In genomic region chr15:40323953-40324937, GRCh38 we compare ENCODE assay signal across 7 cellular contexts. TPM values are rescaled to one million over a fixed set of nuclear protein-coding genes. Genes with fewer than 3 reads are reported as not detected.
DNase-seq lines count a peak whose midpoint lies in the region; ATAC-seq and TF ChIP-seq lines count a peak whose summit lies in the region.
"Had no signal": no experiment of that assay in that cellular context is flagged by ENCODE, and none has a peak within 500 bp of the region (broad histone marks: within the 10 kb centered on the region; RNA-seq: fewer than 3 reads in every experiment).

No MANE protein-coding gene starts in this region.

- H3K36me3 ChIP-seq in BLaER1 (no peaks in the 10 kb centered on the region), HEK293 (ENCODE audit: control insufficient read depth in 2 of 2, insufficient read depth in 1 of 2, low read length in 2 of 2) (peaks cover 0 to 10% of the 10 kb centered on the region in 2 experiments; a peak in 1 of 3 replicates), right lobe of liver (no peaks in the 10 kb centered on the region)

- CTCF ChIA-PET in HEK293 (lab: Yijun Ruan, JAX) = interaction anchor here (0.5 to 5.5 kb wide), 4 partner anchors 11 to 120 kb away, joined by 3 to 82 read pairs (median 10); no protein-coding TSS in a partner anchor

- H3K9me3 ChIP-seq in BLaER1 (no peaks in the 10 kb centered on the region), HEK293 (ENCODE audit: control insufficient read depth, insufficient read depth, low read depth, low read length) (no peaks in the 10 kb centered on the region), right lobe of liver (no peaks in the 10 kb centered on the region)

- peak overlapping the region; percentile 79 for H3K9ac ChIP-seq in BLaER1

- H4K20me1 ChIP-seq in BLaER1 = peaks cover 17% of the 10 kb centered on the region

- TF ChIP-seq POLR2A in right lobe of liver (IDR thresholded peaks at IDR 0.05) = no peak

- peak overlapping the region; percentile 71 for H3K27ac ChIP-seq in BLaER1
- H3K27ac ChIP-seq in HEK293 (ENCODE audit: extremely low read depth, low read depth, low read length) = peak overlapping the region; percentile 81; the same call in 1 of the 2 replicates
- peak overlapping the region; percentile 21 to 75 (median 65) for H3K27ac ChIP-seq in right lobe of liver

- H3K9me3 Mint-ChIP-seq in activated T-cell treated with anti-CD3 and anti-CD28 coated beads, Interleukin-2, amount 50 U/mL, for 4 hours = no peaks in the 10 kb centered on the region

- H3K4me3 ChIP-seq in BLaER1 = peak overlapping the region; percentile 88
- peak overlapping the region; percentile 70 for H3K4me3 ChIP-seq in HEK293 (ENCODE audit: low read depth, low read length)
- H3K4me3 ChIP-seq in right lobe of liver = peak overlapping the region; percentile 61 to 69 (median 67)

- ATAC-seq in activated T-cell treated with anti-CD3 and anti-CD28 coated beads, Interleukin-2, amount 50 U/mL, for 4 hours = peak; percentile 3 to 8
- ATAC-seq in right lobe of liver = no peak
- no peak for ATAC-seq in activated CD4-positive, CD25-positive, alpha-beta regulatory T cell treated with anti-CD3 and anti-CD28 coated beads, Interleukin-2, amount 50 U/mL, for 24 hours

- intact Hi-C loops in right lobe of liver (cut with DNase I) = no loop called here

- TF ChIP-seq CTCF in HEK293 (tag by site-specific recombination; IDR thresholded peaks at IDR 0.05) (no peak), right lobe of liver (IDR thresholded peaks at IDR 0.05) (no peak)

- no peak for DNase-seq in activated T-cell treated with anti-CD3 and anti-CD28 coated beads, Interleukin-2, amount 50 U/mL, for 4 hours
- DNase-seq in right lobe of liver = peak in 2 of 3 donors; percentile 60 to 66
- DNase-seq in NCI-H128 (lab: John Stamatoyannopoulos, UW; ENCODE audit: unreplicated experiment) = no peak

- POLR2A ChIA-PET in HEK293 (lab: Yijun Ruan, JAX) = interaction anchor here (0.6 kb wide), 1 partner anchor 11 kb away, joined by 3 read pairs; no protein-coding TSS in a partner anchor

- H3K27me3 ChIP-seq in BLaER1 (peaks cover 24% of the 10 kb centered on the region), right lobe of liver (no peaks in the 10 kb centered on the region)

- WGBS in right lobe of liver (ENCODE audit: insufficient coverage, low coverage, low lambda C conversion rate, missing lambda C conversion rate) = 14% methylated on average over 7 of the region's 101 CpGs

- no peaks in the 10 kb centered on the region for H3K27me3 Mint-ChIP-seq in activated T-cell treated with anti-CD3 and anti-CD28 coated beads, Interleukin-2, amount 50 U/mL, for 4 hours (ENCODE audit: low read depth)

- H3K4me1 ChIP-seq in BLaER1 (peaks cover 54% of the 10 kb centered on the region), HEK293 (ENCODE audit: control insufficient read depth, insufficient read depth, low read length) (peaks cover 13% of the 10 kb centered on the region; the same call in 1 of the 2 replicates), right lobe of liver (peaks cover 0 to 8% (median 0%) of the 10 kb centered on the region in 4 donors)

- H3K4me2 ChIP-seq in BLaER1 = peak overlapping the region; percentile 98

- H3K4me1 Mint-ChIP-seq in activated T-cell treated with anti-CD3 and anti-CD28 coated beads, Interleukin-2, amount 50 U/mL, for 4 hours (ENCODE audit: low read depth) = peaks cover 26% of the 10 kb centered on the region

- H3K36me3 Mint-ChIP-seq in activated T-cell treated with anti-CD3 and anti-CD28 coated beads, Interleukin-2, amount 50 U/mL, for 4 hours (ENCODE audit: insufficient read depth) = no peaks in the 10 kb centered on the region

- peak overlapping the region; percentile 78 for H3K4me3 Mint-ChIP-seq in activated T-cell treated with anti-CD3 and anti-CD28 coated beads, Interleukin-2, amount 50 U/mL, for 4 hours

TF ChIP-seq in HEK293, 187 proteins besides CTCF, POLR2A, EP300 and RAD21 (continues in another document):
- TF ChIP-seq SP2 (tag by site-specific recombination; IDR thresholded peaks at IDR 0.05) = 0 out of 2 replicates have a peak, but pooled peaks have one; percentile 11
- no peak for TF ChIP-seq PRDM4 (tag by site-specific recombination; IDR thresholded peaks at IDR 0.05)
- no peak for TF ChIP-seq ZNF488 (tag by site-specific recombination; IDR thresholded peaks at IDR 0.05)
- TF ChIP-seq ZBTB20 (tag by site-specific recombination; IDR thresholded peaks at IDR 0.05) = peak; percentile 33; the same call in 1 of the 2 replicates
- 0 out of 2 replicates have a peak, but pooled peaks have one; percentile 1 for TF ChIP-seq ZNF335 (tag by site-specific recombination; conservative IDR thresholded peaks at IDR 0.05)
- TF ChIP-seq GLIS1 (tag by site-specific recombination; IDR thresholded peaks at IDR 0.05) = peak; percentile 50; the same call in 1 of the 2 replicates
- peak; percentile 59 for TF ChIP-seq YY2 (tag by site-specific recombination; IDR thresholded peaks at IDR 0.05)
- TF ChIP-seq, protein P1, sequence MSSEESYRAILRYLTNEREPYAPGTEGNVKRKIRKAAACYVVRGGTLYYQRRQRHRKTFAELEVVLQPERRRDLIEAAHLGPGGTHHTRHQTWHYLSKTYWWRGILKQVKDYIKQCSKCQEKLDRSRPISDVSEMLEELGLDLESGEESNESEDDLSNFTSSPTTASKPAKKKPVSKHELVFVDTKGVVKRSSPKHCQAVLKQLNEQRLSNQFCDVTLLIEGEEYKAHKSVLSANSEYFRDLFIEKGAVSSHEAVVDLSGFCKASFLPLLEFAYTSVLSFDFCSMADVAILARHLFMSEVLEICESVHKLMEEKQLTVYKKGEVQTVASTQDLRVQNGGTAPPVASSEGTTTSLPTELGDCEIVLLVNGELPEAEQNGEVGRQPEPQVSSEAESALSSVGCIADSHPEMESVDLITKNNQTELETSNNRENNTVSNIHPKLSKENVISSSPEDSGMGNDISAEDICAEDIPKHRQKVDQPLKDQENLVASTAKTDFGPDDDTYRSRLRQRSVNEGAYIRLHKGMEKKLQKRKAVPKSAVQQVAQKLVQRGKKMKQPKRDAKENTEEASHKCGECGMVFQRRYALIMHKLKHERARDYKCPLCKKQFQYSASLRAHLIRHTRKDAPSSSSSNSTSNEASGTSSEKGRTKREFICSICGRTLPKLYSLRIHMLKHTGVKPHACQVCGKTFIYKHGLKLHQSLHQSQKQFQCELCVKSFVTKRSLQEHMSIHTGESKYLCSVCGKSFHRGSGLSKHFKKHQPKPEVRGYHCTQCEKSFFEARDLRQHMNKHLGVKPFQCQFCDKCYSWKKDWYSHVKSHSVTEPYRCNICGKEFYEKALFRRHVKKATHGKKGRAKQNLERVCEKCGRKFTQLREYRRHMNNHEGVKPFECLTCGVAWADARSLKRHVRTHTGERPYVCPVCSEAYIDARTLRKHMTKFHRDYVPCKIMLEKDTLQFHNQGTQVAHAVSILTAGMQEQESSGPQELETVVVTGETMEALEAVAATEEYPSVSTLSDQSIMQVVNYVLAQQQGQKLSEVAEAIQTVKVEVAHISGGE (tag by site-specific recombination; conservative IDR thresholded peaks at IDR 0.05; ENCODE audit: low read depth) = peak; percentile 61
- no peak for TF ChIP-seq ZNF292 (tag by site-specific recombination; IDR thresholded peaks at IDR 0.05; ENCODE audit: borderline replicate concordance, low read depth)
- peak; percentile 43 for TF ChIP-seq ZFHX2 (tag by site-specific recombination; conservative IDR thresholded peaks at IDR 0.05)
- TF ChIP-seq ZNF10 (tag by site-specific recombination; IDR thresholded peaks at IDR 0.05) = no peak

RNA-seq across cellular contexts. Expression of gene INAFM2, which starts 0.8 kb away (rescaled TPM):
- total RNA-seq in activated T-cell treated with anti-CD3 and anti-CD28 coated beads, Interleukin-2, amount 50 U/mL, for 4 hours = 10 to 100 TPM; 11.4 to 13.3 (median 13.3) TPM
- 1 to 10 TPM; 4.6 to 8.7 (median 5.8) TPM for total RNA-seq in right lobe of liver

RNA-seq across cellular contexts. Expression of gene CCDC9B, which starts 16.5 kb away (rescaled TPM):
- under 1 TPM; 0.13 to 0.30 (median 0.25) TPM for total RNA-seq in activated T-cell treated with anti-CD3 and anti-CD28 coated beads, Interleukin-2, amount 50 U/mL, for 4 hours
- total RNA-seq in right lobe of liver = 10 to 100 TPM in 1 of 6 experiments, 1 to 10 TPM in 5; 4.2 to 11.9 (median 4.7) TPM

RNA-seq across cellular contexts. Expression of gene PLCB2, which starts 16.5 kb away (rescaled TPM):
- 10 to 100 TPM; 41.7 to 50.3 (median 48.6) TPM for total RNA-seq in activated T-cell treated with anti-CD3 and anti-CD28 coated beads, Interleukin-2, amount 50 U/mL, for 4 hours
- total RNA-seq in right lobe of liver = 10 to 100 TPM in 2 of 6 experiments, 1 to 10 TPM in 4; 5.0 to 18.0 (median 7.2) TPM

RNA-seq across cellular contexts. Expression of gene PHGR1, which starts 26.6 kb away (rescaled TPM):
- total RNA-seq in activated T-cell treated with anti-CD3 and anti-CD28 coated beads, Interleukin-2, amount 50 U/mL, for 4 hours = under 1 TPM in 1 of 3 donors, not detected in 2; 0.54 TPM
- total RNA-seq in right lobe of liver = not detected
- total RNA-seq: HT1080 had no signal

RNA-seq across cellular contexts. Expression of gene DISP2, which starts 33.8 kb away (rescaled TPM):
- under 1 TPM; 0.03 to 0.26 (median 0.08) TPM for total RNA-seq in activated T-cell treated with anti-CD3 and anti-CD28 coated beads, Interleukin-2, amount 50 U/mL, for 4 hours
- under 1 TPM; 0.06 to 0.71 (median 0.16) TPM for total RNA-seq in right lobe of liver

Comparison
In these comparisons a context has a peak if more than half of its experiments do, and no peak if none do; other contexts are left out.
1. ATAC-seq: peak in activated T-cell treated with anti-CD3 and anti-CD28 coated beads, Interleukin-2, amount 50 U/mL, for 4 hours (2 of 2); none in right lobe of liver (0 of 4) and activated CD4-positive, CD25-positive, alpha-beta regulatory T cell treated with anti-CD3 and anti-CD28 coated beads, Interleukin-2, amount 50 U/mL, for 24 hours (0 of 2).
2. DNase-seq: peak in right lobe of liver (2 of 3); none in activated T-cell treated with anti-CD3 and anti-CD28 coated beads, Interleukin-2, amount 50 U/mL, for 4 hours (single experiment) and NCI-H128 (single experiment).
3. RNA of gene CCDC9B, which starts 16.5 kb away (total RNA-seq): 4.2 to 11.9 TPM in right lobe of liver; 0.13 to 0.30 TPM in activated T-cell treated with anti-CD3 and anti-CD28 coated beads, Interleukin-2, amount 50 U/mL, for 4 hours; every median in the first group is over 4 times any median in the second.
4. Peak in every context shown above with its lines, with median percentiles within 50 percentile points of each other: H3K27ac ChIP-seq and H3K4me3 ChIP-seq.